In genomic region chr10:44706745-44707144, GRCh38 we compare ENCODE assay signal across 19 cellular contexts.
DNase-seq lines count a peak whose midpoint lies in the region; ATAC-seq and TF ChIP-seq lines count a peak whose summit lies in the region.
"Had no signal": no experiment of that assay in that cellular context is flagged by ENCODE, and none has a peak within 500 bp of the region (broad histone marks: within the 10 kb centered on the region; RNA-seq: fewer than 3 reads in every experiment).

No MANE protein-coding gene starts in this region.

- ATAC-seq in activated naive CD8-positive, alpha-beta T cell treated with anti-CD3 and anti-CD28 coated beads, Interleukin-2, amount 50 U/mL, for 24 hours = no peak
- ATAC-seq in activated naive CD4-positive, alpha-beta T cell treated with anti-CD3 and anti-CD28 coated beads, Interleukin-2, amount 50 U/mL, for 72 hours = no peak

- no peak for TF ChIP-seq CTCF in epithelial cell of proximal tubule (conservative IDR thresholded peaks at IDR 0.05; ENCODE audit: low read depth, low read length)

- peak; percentile 95 for DNase-seq in EL
- DNase-seq in RKO (ENCODE audit: low spot score) = peak; percentile 70
- DNase-seq in epithelial cell of proximal tubule (ENCODE audit: low read depth) = peak; percentile 88
- DNase-seq in renal cortical epithelial cell (ENCODE audit: low read depth) = peak; percentile 99
- DNase-seq in activated naive CD8-positive, alpha-beta T cell treated with anti-CD3 and anti-CD28 coated beads, Interleukin-2, amount 50 U/mL, for 24 hours = no peak
- DNase-seq in activated naive CD4-positive, alpha-beta T cell treated with anti-CD3 and anti-CD28 coated beads, Interleukin-2, amount 50 U/mL, for 72 hours (ENCODE audit: low spot score in 2 of 2) = no peak
- DNase-seq in NCI-H2227 (lab: John Stamatoyannopoulos, UW; ENCODE audit: unreplicated experiment) = no peak
- DNase-seq in SW480 (ENCODE audit: low spot score) = no peak
- DNase-seq: activated B cell treated with CpG ODN at 0.5 μM for 24 hours; amygdala; Caco-2; effector CD8-positive, alpha-beta T cell; H7; NCI-H1694; SHP77 treated with DMSO at 0.1 percent for 48 hours; stimulated activated CD4-positive, alpha-beta T cell treated with anti-CD3 and anti-CD28 coated beads, Interleukin-4, amount 100 ng/mL, for 4 hours had no signal

- no peak overlapping the region for H3K4me3 Mint-ChIP-seq in activated naive CD8-positive, alpha-beta T cell treated with anti-CD3 and anti-CD28 coated beads, Interleukin-2, amount 50 U/mL, for 24 hours
- H3K4me3 Mint-ChIP-seq: activated B cell treated with CpG ODN at 0.5 μM for 24 hours; mesothelial cell of epicardium; stimulated activated naive CD8-positive, alpha-beta T cell treated with anti-CD3 and anti-CD28 coated beads, Interleukin-15, Interleukin-2, amounts not matched to agents 100 ng/mL and 50 ng/mL, for 24 hours had no signal

- no peak overlapping the region for H3K27ac Mint-ChIP-seq in activated naive CD8-positive, alpha-beta T cell treated with anti-CD3 and anti-CD28 coated beads, Interleukin-2, amount 50 U/mL, for 24 hours
- no peak overlapping the region for H3K27ac Mint-ChIP-seq in activated naive CD4-positive, alpha-beta T cell treated with anti-CD3 and anti-CD28 coated beads, Interleukin-2, amount 50 U/mL, for 72 hours
- H3K27ac Mint-ChIP-seq: activated B cell treated with CpG ODN at 0.5 μM for 24 hours; mesothelial cell of epicardium; progenitor cell of endocrine pancreas; stimulated activated naive CD8-positive, alpha-beta T cell treated with anti-CD3 and anti-CD28 coated beads, Interleukin-15, Interleukin-2, amounts not matched to agents 100 ng/mL and 50 ng/mL, for 24 hours had no signal

- no peaks in the 10 kb centered on the region for H3K36me3 Mint-ChIP-seq in activated naive CD8-positive, alpha-beta T cell treated with anti-CD3 and anti-CD28 coated beads, Interleukin-2, amount 50 U/mL, for 24 hours (ENCODE audit: low read depth)
- peaks cover 0 to 6% of the 10 kb centered on the region in 2 donors for H3K36me3 Mint-ChIP-seq in activated naive CD4-positive, alpha-beta T cell treated with anti-CD3 and anti-CD28 coated beads, Interleukin-2, amount 50 U/mL, for 72 hours

- H3K4me3 ChIP-seq in epithelial cell of proximal tubule (ENCODE audit: low read depth, low read length) = no peak overlapping the region

- H3K4me1 Mint-ChIP-seq in activated naive CD8-positive, alpha-beta T cell treated with anti-CD3 and anti-CD28 coated beads, Interleukin-2, amount 50 U/mL, for 24 hours = no peaks in the 10 kb centered on the region
- H3K4me1 Mint-ChIP-seq: activated B cell treated with CpG ODN at 0.5 μM for 24 hours had no signal

- peaks cover 26% of the 10 kb centered on the region for H3K9me3 Mint-ChIP-seq in activated naive CD8-positive, alpha-beta T cell treated with anti-CD3 and anti-CD28 coated beads, Interleukin-2, amount 50 U/mL, for 24 hours
- H3K9me3 Mint-ChIP-seq in activated naive CD4-positive, alpha-beta T cell treated with anti-CD3 and anti-CD28 coated beads, Interleukin-2, amount 50 U/mL, for 72 hours = peaks cover 9 to 13% of the 10 kb centered on the region in 2 donors

- peaks cover 2% of the 10 kb centered on the region for H3K27me3 Mint-ChIP-seq in activated naive CD8-positive, alpha-beta T cell treated with anti-CD3 and anti-CD28 coated beads, Interleukin-2, amount 50 U/mL, for 24 hours
- H3K27me3 Mint-ChIP-seq: progenitor cell of endocrine pancreas had no signal

Comparison
In these comparisons a context has a peak if more than half of its experiments do, and no peak if none do; other contexts are left out.
1. DNase-seq: peak in EL (single experiment), RKO (single experiment), epithelial cell of proximal tubule (single experiment) and renal cortical epithelial cell (single experiment); none in activated naive CD8-positive, alpha-beta T cell treated with anti-CD3 and anti-CD28 coated beads, Interleukin-2, amount 50 U/mL, for 24 hours (single experiment), activated naive CD4-positive, alpha-beta T cell treated with anti-CD3 and anti-CD28 coated beads, Interleukin-2, amount 50 U/mL, for 72 hours (0 of 2), NCI-H2227 (single experiment) and SW480 (single experiment).